In the genomic region with DNA sequence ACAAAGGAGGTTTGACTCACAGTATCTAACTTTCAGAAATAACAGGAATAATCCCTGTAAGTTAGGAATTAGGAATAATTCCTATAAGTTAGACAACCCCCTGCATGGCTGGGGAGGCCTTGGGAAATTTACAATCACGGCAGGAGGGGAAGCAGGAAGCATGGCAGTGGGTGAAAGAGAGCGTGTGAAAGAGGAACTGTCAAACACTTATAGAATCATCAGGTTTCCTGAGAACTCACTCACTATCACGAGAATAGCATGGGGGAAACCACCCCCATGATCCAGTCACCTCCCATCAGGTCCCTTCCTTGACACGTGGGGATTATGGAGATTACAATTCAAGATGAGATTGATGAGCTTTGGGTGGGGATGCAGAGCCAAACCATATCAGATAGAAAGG, we compare ENCODE assay signal across 29 cellular contexts.
"Had no signal": no experiment of that assay in that cellular context is flagged by ENCODE, and none has a peak within 500 bp of the region (broad histone marks: within the 10 kb centered on the region; RNA-seq: fewer than 3 reads in every experiment).

No MANE protein-coding gene starts in this region.

- H3K9me3 ChIP-seq: gastrocnemius medialis, right lobe of liver, transverse colon, upper lobe of right lung, uterus had no signal

- H3K27me3 Mint-ChIP-seq: dendritic cell treated with granulocyte-macrophage colony-stimulating factor and Interleukin-4, amounts not matched to agents 40 ng/mL and 50 ng/mL, for 4 days; memory B cell; naive B cell; natural killer cell treated with Interleukin-12 subunit alpha and Interleukin-12 subunit beta and Interleukin-15 and Interleukin-18, amount 100 ng/mL, for 72 hours; stimulated activated naive CD8-positive, alpha-beta T cell treated with anti-CD3 and anti-CD28 coated beads, Interleukin-15, amount 100 ng/mL, for 72 hours had no signal

- H3K4me3 Mint-ChIP-seq: dendritic cell treated with granulocyte-macrophage colony-stimulating factor and Interleukin-4, amounts not matched to agents 40 ng/mL and 50 ng/mL, for 4 days; endodermal cell; memory B cell; mesothelial cell of epicardium; naive B cell; natural killer cell treated with Interleukin-12 subunit alpha and Interleukin-12 subunit beta and Interleukin-15 and Interleukin-18, amount 100 ng/mL, for 72 hours; neural progenitor cell; stimulated activated naive CD8-positive, alpha-beta T cell treated with anti-CD3 and anti-CD28 coated beads, Interleukin-15, amount 100 ng/mL, for 72 hours had no signal

- H3K4me1 Mint-ChIP-seq: memory B cell; mesothelial cell of epicardium; naive B cell; stimulated activated naive CD8-positive, alpha-beta T cell treated with anti-CD3 and anti-CD28 coated beads, Interleukin-15, amount 100 ng/mL, for 72 hours had no signal

- H3K4me3 ChIP-seq: gastrocnemius medialis, lung, mucosa of descending colon, neural progenitor cell, right lobe of liver, suprapubic skin, transverse colon, upper lobe of right lung, uterus had no signal

- H2AFZ ChIP-seq: neural progenitor cell, parathyroid adenoma had no signal

- ATAC-seq: esophagus mucosa; gastrocnemius medialis; left lobe of liver; mucosa of descending colon; natural killer cell treated with Interleukin-12 subunit alpha and Interleukin-12 subunit beta and Interleukin-15 and Interleukin-18, amount 100 ng/mL, for 72 hours; right lobe of liver; stimulated activated naive CD8-positive, alpha-beta T cell treated with anti-CD3 and anti-CD28 coated beads, Interleukin-15, amount 100 ng/mL, for 72 hours; upper lobe of right lung had no signal

- H3K4me2 ChIP-seq: neural progenitor cell had no signal

- DNase-seq: effector CD8-positive, alpha-beta T cell; endodermal cell; foreskin fibroblast; gastrocnemius medialis; head of caudate nucleus; kidney; mucosa of descending colon; naive B cell; right lobe of liver; small intestine; stimulated activated CD4-positive, alpha-beta T cell treated with anti-CD3 and anti-CD28 coated beads, Interleukin-15, amount 100 ng/mL, for 24 hours; stimulated activated CD4-positive, alpha-beta T cell treated with anti-CD3 and anti-CD28 coated beads, Interleukin-2, amount 100 ng/mL, for 48 hours; stimulated activated naive CD4-positive, alpha-beta T cell; stimulated activated naive CD8-positive, alpha-beta T cell treated with anti-CD3 and anti-CD28 coated beads, Interleukin-15, amount 100 ng/mL, for 72 hours; transverse colon; upper lobe of right lung; uterus had no signal

- H3K36me3 Mint-ChIP-seq: memory B cell; mesothelial cell of epicardium; naive B cell; natural killer cell treated with Interleukin-12 subunit alpha and Interleukin-12 subunit beta and Interleukin-15 and Interleukin-18, amount 100 ng/mL, for 72 hours; neural progenitor cell had no signal

- H3K9ac ChIP-seq: neural progenitor cell, parathyroid adenoma had no signal

- H3K27me3 ChIP-seq: gastrocnemius medialis, neural progenitor cell, right lobe of liver, suprapubic skin, transverse colon, upper lobe of right lung, uterus had no signal

- H3K27ac Mint-ChIP-seq: dendritic cell treated with granulocyte-macrophage colony-stimulating factor and Interleukin-4, amounts not matched to agents 40 ng/mL and 50 ng/mL, for 4 days; endodermal cell; memory B cell; mesothelial cell of epicardium; naive B cell; natural killer cell treated with Interleukin-12 subunit alpha and Interleukin-12 subunit beta and Interleukin-15 and Interleukin-18, amount 100 ng/mL, for 72 hours; neural progenitor cell; progenitor cell of endocrine pancreas; stimulated activated naive CD8-positive, alpha-beta T cell treated with anti-CD3 and anti-CD28 coated beads, Interleukin-15, amount 100 ng/mL, for 72 hours had no signal

- H3K36me3 ChIP-seq: gastrocnemius medialis, neural progenitor cell, right lobe of liver, suprapubic skin, transverse colon, upper lobe of right lung, uterus had no signal

- H3K4me1 ChIP-seq: gastrocnemius medialis, parathyroid adenoma, right lobe of liver, suprapubic skin, transverse colon, upper lobe of right lung, uterus had no signal

- H3K79me2 ChIP-seq: parathyroid adenoma had no signal

- H3K27ac ChIP-seq: epithelial cell of prostate, gastrocnemius medialis, neural progenitor cell, parathyroid adenoma, right lobe of liver, suprapubic skin, transverse colon, upper lobe of right lung, uterus had no signal
